Comparison of ENCODE assay signal across 9 cellular contexts in the genomic region with DNA sequence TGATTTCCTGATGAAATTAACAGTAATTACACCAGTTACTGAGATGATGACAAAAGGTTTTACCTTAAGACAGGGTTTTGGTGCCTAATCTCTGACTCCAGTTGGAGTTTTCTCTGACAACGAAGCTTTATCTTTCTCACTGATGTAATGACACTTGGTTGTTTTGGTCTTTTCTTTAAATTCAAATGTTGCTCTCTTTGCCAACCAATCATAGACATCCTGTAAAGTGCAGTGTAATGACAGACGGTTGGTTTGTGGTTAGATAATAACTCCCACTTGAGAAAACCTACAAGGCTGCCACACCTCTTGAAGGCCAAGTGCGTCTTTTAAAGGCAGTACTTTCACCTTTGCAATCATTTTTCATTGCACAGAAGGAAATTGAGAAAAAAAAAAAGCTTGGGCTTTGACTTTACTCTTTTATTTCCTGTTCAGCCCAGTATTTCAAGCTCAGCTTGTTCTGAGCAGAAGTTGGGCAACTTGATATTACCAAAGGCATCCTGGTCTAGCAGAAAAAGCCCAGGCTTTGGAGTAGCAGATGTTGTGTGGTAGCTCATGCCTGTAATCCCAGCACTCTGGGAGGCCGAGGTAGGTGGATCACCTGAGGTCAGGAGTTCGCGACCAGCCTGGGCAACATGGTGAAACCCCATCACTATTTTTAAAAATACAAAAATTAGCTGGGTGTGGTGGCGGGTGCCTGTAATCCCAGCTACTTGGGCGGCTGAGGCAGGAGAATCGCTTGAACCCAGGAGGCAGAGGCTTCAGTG. TPM values are rescaled to one million over a fixed set of nuclear protein-coding genes. Genes with fewer than 3 reads are reported as not detected.
DNase-seq lines count a peak whose midpoint lies in the region; ATAC-seq and TF ChIP-seq lines count a peak whose summit lies in the region.
"Had no signal": no experiment of that assay in that cellular context is flagged by ENCODE, and none has a peak within 500 bp of the region (broad histone marks: within the 10 kb centered on the region; RNA-seq: fewer than 3 reads in every experiment).

No MANE protein-coding gene starts in this region.

- no peak overlapping the region for H4K91ac ChIP-seq in mesenchymal stem cell (ENCODE audit: low read length)

- peak overlapping the region; percentile 76 for H3K4me3 Mint-ChIP-seq in activated naive CD4-positive, alpha-beta T cell treated with anti-CD3 and anti-CD28 coated beads, Interleukin-2, amount 10 ng/mL, durations not matched to agents 7 days and 5 days

- peak overlapping the region; percentile 99 for H3K27ac Mint-ChIP-seq in activated naive CD4-positive, alpha-beta T cell treated with anti-CD3 and anti-CD28 coated beads, Interleukin-2, amount 10 ng/mL, durations not matched to agents 7 days and 5 days

- no peaks in the 10 kb centered on the region for H3K27me3 Mint-ChIP-seq in activated naive CD4-positive, alpha-beta T cell treated with anti-CD3 and anti-CD28 coated beads, Interleukin-2, amount 10 ng/mL, durations not matched to agents 7 days and 5 days

- H2BK5ac ChIP-seq in mesenchymal stem cell (ENCODE audit: low read depth, low read length, poor library complexity, severe bottlenecking): no peak overlapping the region

- no peak overlapping the region for H3K4ac ChIP-seq in mesenchymal stem cell (ENCODE audit: low read depth in 1 of 2, low read length in 2 of 2)

- H2BK12ac ChIP-seq in mesenchymal stem cell (ENCODE audit: low read length in 2 of 2): no peak overlapping the region

- H3K9ac ChIP-seq in mesenchymal stem cell (ENCODE audit: low read length): no peak overlapping the region

- BruUV-seq in PC-9 (replicated peaks; lab: Mats Ljungman, UMichigan): TSS peak; percentile 62

- POLR2A ChIA-PET in PC-9 (lab: Charles Lee; ENCODE audit: unreplicated experiment): interaction anchor here (0.5 to 0.7 kb wide), 11 partner anchors 13 to 893 kb away, joined by 3 to 9 read pairs (median 4); partner anchors contain the start of gene CRYBG2

- H3K4me1 Mint-ChIP-seq in activated naive CD4-positive, alpha-beta T cell treated with anti-CD3 and anti-CD28 coated beads, Interleukin-2, amount 10 ng/mL, durations not matched to agents 7 days and 5 days: peaks cover 68% of the 10 kb centered on the region

- no peaks in the 10 kb centered on the region for H3K9me3 Mint-ChIP-seq in activated naive CD4-positive, alpha-beta T cell treated with anti-CD3 and anti-CD28 coated beads, Interleukin-2, amount 10 ng/mL, durations not matched to agents 7 days and 5 days

- H3K4me2 ChIP-seq in PC-9 (peak overlapping the region; percentile 74), mesenchymal stem cell (ENCODE audit: low read length, poor library complexity, severe bottlenecking) (no peak overlapping the region)

- no peak overlapping the region for H2BK15ac ChIP-seq in mesenchymal stem cell (ENCODE audit: low read depth, poor library complexity, severe bottlenecking)

- H3K4me1 ChIP-seq in PC-9 (replicated peaks; ENCODE audit: insufficient read depth) (peaks cover 62% of the 10 kb centered on the region), mesenchymal stem cell (ENCODE audit: control insufficient read depth, insufficient read depth, low read depth, low read length) (no peaks in the 10 kb centered on the region)

- H3K18ac ChIP-seq in mesenchymal stem cell (ENCODE audit: low read depth in 1 of 2, low read length in 2 of 2): no peak overlapping the region

- H3K27ac ChIP-seq in HL-60 (replicated peaks) (peak overlapping the region; percentile 90), PC-9 (peak overlapping the region; percentile 95), mesenchymal stem cell (ENCODE audit: low read length, poor library complexity, severe bottlenecking) (no peak overlapping the region)

- no peak overlapping the region for H2BK120ac ChIP-seq in mesenchymal stem cell (ENCODE audit: low read depth, low read length)

- intact Hi-C loops in PC-9 (cut with micrococcal nuclease; ENCODE audit: unreplicated experiment): loop anchor here (1.0 kb wide), 1 partner anchor 15 kb away; the partner anchor contains the start of gene PDIK1L

- no peak for TF ChIP-seq CTCF in HL-60 (IDR thresholded peaks at IDR 0.05; ENCODE audit: insufficient read depth, low read length)
- no peak for TF ChIP-seq CTCF in PC-9 (conservative IDR thresholded peaks at IDR 0.05)

- no peak for ATAC-seq in GM21390 (IDR thresholded peaks at IDR 0.05; ENCODE audit: unreplicated experiment)

- no peak overlapping the region for H2AK5ac ChIP-seq in mesenchymal stem cell (ENCODE audit: low read length, severe bottlenecking)

- no peaks in the 10 kb centered on the region for H3K9me2 ChIP-seq in PC-9 (ENCODE audit: insufficient read depth)

- H3K9me3 ChIP-seq in PC-9 (ENCODE audit: insufficient read depth, low read depth): no peaks in the 10 kb centered on the region
- H3K9me3 ChIP-seq in mesenchymal stem cell (ENCODE audit: control insufficient read depth, low read length): no peaks in the 10 kb centered on the region

- H3K14ac ChIP-seq in mesenchymal stem cell (ENCODE audit: low read length in 2 of 2): no peak overlapping the region

- H3K23ac ChIP-seq in mesenchymal stem cell (ENCODE audit: low read length in 2 of 2): no peak overlapping the region

- H3K27me3 ChIP-seq in HL-60 (ENCODE audit: insufficient read depth, poor library complexity, severe bottlenecking) (no peaks in the 10 kb centered on the region), PC-9 (ENCODE audit: insufficient read depth, low read depth) (no peaks in the 10 kb centered on the region), mesenchymal stem cell (ENCODE audit: control insufficient read depth in 1 of 2, insufficient read depth in 1 of 2, low read length in 2 of 2) (peaks cover 0 to 12% of the 10 kb centered on the region in 2 experiments)

- H3K4me3 ChIP-seq in HL-60 (replicated peaks; ENCODE audit: insufficient read depth, low read length) (0 out of 2 replicates have a peak overlapping the region, but pooled peaks have one; percentile 10), PC-9 (peak overlapping the region; percentile 32; the same call in 1 of the 2 replicates), mesenchymal stem cell (ENCODE audit: insufficient read depth in 1 of 2, low read depth in 1 of 2, low read length in 2 of 2) (no peak overlapping the region)

- H3F3A ChIP-seq in PC-9 (ENCODE audit: insufficient read depth, low read depth): peaks cover 49% of the 10 kb centered on the region

- H3K79me1 ChIP-seq in mesenchymal stem cell (replicated peaks; ENCODE audit: low read length, poor library complexity, severe bottlenecking): peaks cover 3% of the 10 kb centered on the region

- no peaks in the 10 kb centered on the region for H4K20me1 ChIP-seq in PC-9 (ENCODE audit: insufficient read depth)

- H3K79me2 ChIP-seq in PC-9 (ENCODE audit: low read depth): peaks cover 25% of the 10 kb centered on the region

- peak; percentile 34 for DNase-seq in NK-92 treated with Interleukin-12 subunit alpha and Interleukin-12 subunit beta, amount 100 ng/mL, for 24 hours (lab: John Stamatoyannopoulos, UW)
- DNase-seq in NK-92 (lab: John Stamatoyannopoulos, UW; ENCODE audit: unreplicated experiment) (no peak), HL-60 (ENCODE audit: low read depth in 1 of 2, low spot score in 1 of 2) (peak; percentile 83 to 93), PC-9 (peak; percentile 67 to 97), mesenchymal stem cell (peak; percentile 44), foreskin melanocyte (no peak)
- peak; percentile 71 for DNase-seq in activated naive CD4-positive, alpha-beta T cell treated with anti-CD3 and anti-CD28 coated beads, Interleukin-2, amount 10 ng/mL, durations not matched to agents 7 days and 5 days

- 92% methylated on average over 7 of the region's 9 CpGs for WGBS in mesenchymal stem cell

- H3K36me3 ChIP-seq in PC-9 (ENCODE audit: low read depth) (peaks cover 16% of the 10 kb centered on the region), mesenchymal stem cell (ENCODE audit: control insufficient read depth in 1 of 2, insufficient read depth in 2 of 2, low read depth in 1 of 2, low read length in 2 of 2) (no peaks in the 10 kb centered on the region)

- H2AFZ ChIP-seq in PC-9: no peak overlapping the region
- no peak overlapping the region for H2AFZ ChIP-seq in mesenchymal stem cell (ENCODE audit: low read depth, low read length)

- CTCF ChIA-PET in PC-9 (lab: Charles Lee): interaction anchor here (0.6 to 1.6 kb wide), 5 partner anchors 13 to 251 kb away, joined by 3 to 5 read pairs (median 4); no protein-coding TSS in a partner anchor
- CTCF ChIA-PET in activated naive CD4-positive, alpha-beta T cell treated with anti-CD3 and anti-CD28 coated beads, Interleukin-2, amount 10 ng/mL, durations not matched to agents 7 days and 5 days (lab: Charles Lee): interaction anchor here (0.6 to 5.2 kb wide), 7 partner anchors 12 to 195 kb away, joined by 3 to 48 read pairs (median 6); partner anchors contain the start of gene CEP85

- peaks cover 34% of the 10 kb centered on the region for H3K36me3 Mint-ChIP-seq in activated naive CD4-positive, alpha-beta T cell treated with anti-CD3 and anti-CD28 coated beads, Interleukin-2, amount 10 ng/mL, durations not matched to agents 7 days and 5 days

- no peak overlapping the region for H4K8ac ChIP-seq in mesenchymal stem cell (ENCODE audit: low read length)

RNA-seq across cellular contexts. Expression of gene PDIK1L, which starts 14.9 kb away (rescaled TPM):
- 7.6 and 8.4 TPM in 2 replicates for total RNA-seq in PC-9 (2021)
- 1.4 TPM for polyA plus RNA-seq in mesenchymal stem cell (2013, experiment 1 of 2)
- polyA plus RNA-seq in mesenchymal stem cell (2013, experiment 2 of 2): 1.7 TPM

RNA-seq across cellular contexts. Expression of gene FAM110D, which starts 32.4 kb away (rescaled TPM):
- 0.23 TPM in 1 of 2 replicates, not detected in the other for total RNA-seq in PC-9 (2021)
- 0.06 TPM for polyA plus RNA-seq in mesenchymal stem cell (2013, experiment 1 of 2)
- 0.05 TPM for polyA plus RNA-seq in mesenchymal stem cell (2013, experiment 2 of 2)
- total RNA-seq: activated CD8-positive, alpha-beta memory T cell treated with anti-CD3 and anti-CD28 coated beads for 36 hours had no signal

RNA-seq across cellular contexts. Expression of gene C1orf232, which starts 42.3 kb away (rescaled TPM):
- total RNA-seq in PC-9 (2021): not detected in 2 replicates
- polyA plus RNA-seq in mesenchymal stem cell (2013, experiment 1 of 2): not detected
- polyA plus RNA-seq in mesenchymal stem cell (2013, experiment 2 of 2): not detected
- total RNA-seq: activated CD8-positive, alpha-beta memory T cell treated with anti-CD3 and anti-CD28 coated beads for 36 hours had no signal

RNA-seq across cellular contexts. Expression of gene ZNF593, which starts 43.2 kb away (rescaled TPM):
- total RNA-seq in PC-9 (2021): 37.0 and 55.9 TPM in 2 replicates
- polyA plus RNA-seq in mesenchymal stem cell (2013, experiment 1 of 2): 34.0 TPM
- polyA plus RNA-seq in mesenchymal stem cell (2013, experiment 2 of 2): 34.0 TPM

RNA-seq across cellular contexts. Expression of gene ZNF593OS, which starts 45.1 kb away (rescaled TPM):
- total RNA-seq in PC-9 (2021): not detected in 2 replicates
- polyA plus RNA-seq in mesenchymal stem cell (2013, experiment 1 of 2): not detected
- not detected for polyA plus RNA-seq in mesenchymal stem cell (2013, experiment 2 of 2)
- total RNA-seq: activated CD8-positive, alpha-beta memory T cell treated with anti-CD3 and anti-CD28 coated beads for 36 hours had no signal

Comparison
In these comparisons a context has a peak if more than half of its experiments do, and no peak if none do; other contexts are left out.
1. DNase-seq: peak in NK-92 treated with Interleukin-12 subunit alpha and Interleukin-12 subunit beta, amount 100 ng/mL, for 24 hours (single experiment), HL-60 (2 of 2), PC-9 (2 of 2), activated naive CD4-positive, alpha-beta T cell treated with anti-CD3 and anti-CD28 coated beads, Interleukin-2, amount 10 ng/mL, durations not matched to agents 7 days and 5 days (single experiment) and mesenchymal stem cell (single experiment); none in NK-92 (single experiment) and foreskin melanocyte (single experiment).
2. H3K4me3 ChIP-seq: peak in HL-60 (single experiment) and PC-9 (single experiment); none in mesenchymal stem cell (0 of 2).